26 cellular contexts compared by ENCODE assay signal in genomic region chr12:148676-149416, GRCh38.
"Had no signal": no experiment of that assay in that cellular context is flagged by ENCODE, and none has a peak within 500 bp of the region (broad histone marks: within the 10 kb centered on the region; RNA-seq: fewer than 3 reads in every experiment).

No MANE protein-coding gene starts in this region.

- H3K9me3 ChIP-seq: adrenal gland, body of pancreas, esophagus muscularis mucosa, right lobe of liver, testis, vagina had no signal

- FAIRE-seq: endothelial cell of umbilical vein had no signal

- H3K36me3 Mint-ChIP-seq: activated naive CD8-positive, alpha-beta T cell treated with anti-CD3 and anti-CD28 coated beads for 36 hours; memory B cell; naive thymus-derived CD4-positive, alpha-beta T cell had no signal

- DNase-seq: activated CD4-positive, alpha-beta T cell treated with anti-CD3 and anti-CD28 coated beads for 4 hours; activated CD4-positive, alpha-beta T cell treated with anti-CD3 and anti-CD28 coated beads, Interleukin-2, amount 50 U/mL, for 4 hours; activated effector memory CD4-positive, alpha-beta T cell treated with Interleukin-2 at 50 U/mL for 16 hours; activated naive CD4-positive, alpha-beta T cell treated with anti-CD3 and anti-CD28 coated beads for 36 hours; activated naive CD8-positive, alpha-beta T cell treated with anti-CD3 and anti-CD28 coated beads for 36 hours; adrenal gland; aorta; body of pancreas; foreskin melanocyte; islet precursor cell; midbrain; naive thymus-derived CD4-positive, alpha-beta T cell; occipital lobe; posterior cingulate gyrus; right lobe of liver; stimulated activated CD4-positive, alpha-beta T cell treated with anti-CD3 and anti-CD28 coated beads, Interleukin-2, amount 100 ng/mL, for 48 hours; stimulated activated naive CD8-positive, alpha-beta T cell treated with anti-CD3 and anti-CD28 coated beads, Interleukin-15, Interleukin-2, amounts not matched to agents 100 U/mL and 50 U/mL, for 24 hours; T-helper 1 cell; testis; trophoblast cell had no signal

- H3K4me3 Mint-ChIP-seq: activated naive CD4-positive, alpha-beta T cell treated with anti-CD3 and anti-CD28 coated beads for 36 hours; activated naive CD8-positive, alpha-beta T cell treated with anti-CD3 and anti-CD28 coated beads for 36 hours; memory B cell; naive thymus-derived CD4-positive, alpha-beta T cell; neural crest cell; T-helper 2 cell treated with Interferon-gamma antibody and Interleukin-4, amounts not matched to agents 5 μg/mL and 100 μg/mL, for 36 hours had no signal

- H3K27me3 Mint-ChIP-seq: activated naive CD8-positive, alpha-beta T cell treated with anti-CD3 and anti-CD28 coated beads for 36 hours had no signal

- H3K27ac Mint-ChIP-seq: activated naive CD4-positive, alpha-beta T cell treated with anti-CD3 and anti-CD28 coated beads for 36 hours; activated naive CD8-positive, alpha-beta T cell treated with anti-CD3 and anti-CD28 coated beads for 36 hours; memory B cell; naive thymus-derived CD4-positive, alpha-beta T cell; T-helper 2 cell treated with Interferon-gamma antibody and Interleukin-4, amounts not matched to agents 5 μg/mL and 100 μg/mL, for 36 hours had no signal

- H3K4me1 Mint-ChIP-seq: memory B cell had no signal

- H3K4me3 ChIP-seq: adrenal gland, body of pancreas, esophagus muscularis mucosa, right lobe of liver, testis, vagina had no signal

- H3K9me3 Mint-ChIP-seq: activated naive CD4-positive, alpha-beta T cell treated with anti-CD3 and anti-CD28 coated beads for 36 hours; activated naive CD8-positive, alpha-beta T cell treated with anti-CD3 and anti-CD28 coated beads for 36 hours; memory B cell; neural crest cell; T-helper 2 cell treated with Interferon-gamma antibody and Interleukin-4, amounts not matched to agents 5 μg/mL and 100 μg/mL, for 36 hours had no signal

- H3K36me3 ChIP-seq: adrenal gland, esophagus muscularis mucosa, right lobe of liver, vagina had no signal

- H3K27me3 ChIP-seq: adrenal gland, body of pancreas, right lobe of liver, testis, vagina had no signal

- H3K4me1 ChIP-seq: adrenal gland, body of pancreas, testis had no signal

- H3K27ac ChIP-seq: adrenal gland, body of pancreas, esophagus muscularis mucosa, right lobe of liver, testis, vagina had no signal

- ATAC-seq: body of pancreas; naive thymus-derived CD4-positive, alpha-beta T cell; right lobe of liver; stimulated activated naive CD8-positive, alpha-beta T cell treated with anti-CD3 and anti-CD28 coated beads, Interleukin-15, Interleukin-2, amounts not matched to agents 100 U/mL and 50 U/mL, for 24 hours had no signal
